ENCODE assay signal across 21 cellular contexts in the genomic region with DNA sequence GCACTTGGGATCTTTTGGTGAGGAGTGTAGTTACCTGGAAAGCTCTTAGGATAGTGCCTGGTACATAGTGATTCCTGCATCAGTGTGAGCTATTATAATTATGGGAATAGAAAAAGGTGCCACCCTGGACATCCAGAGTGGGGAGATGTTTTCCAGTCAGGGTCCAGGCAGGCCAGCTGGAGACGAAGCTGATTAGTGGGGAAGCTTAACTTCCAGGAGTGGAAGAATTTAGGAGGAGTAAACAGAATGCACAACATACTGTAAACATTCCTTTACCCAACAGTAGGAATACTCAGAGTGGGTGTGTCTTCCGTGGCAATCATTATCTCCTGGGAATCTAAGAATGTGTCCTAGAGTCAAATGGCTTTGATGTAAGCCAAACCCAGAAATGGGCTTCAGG. TPM values are rescaled to one million over a fixed set of nuclear protein-coding genes. Genes with fewer than 3 reads are reported as not detected.
"Had no signal": no experiment of that assay in that cellular context is flagged by ENCODE, and none has a peak within 500 bp of the region (broad histone marks: within the 10 kb centered on the region; RNA-seq: fewer than 3 reads in every experiment).

No MANE protein-coding gene starts in this region.

RNA-seq across cellular contexts. Expression of gene PSG11, which starts 23.3 kb away (rescaled TPM):
- total RNA-seq: kidney epithelial cell; left ventricle myocardium inferior; lower leg skin; lung; mesothelial cell of epicardium; mononuclear cell; natural killer cell treated with Interleukin-12 subunit alpha and Interleukin-12 subunit beta and Interleukin-15 and Interleukin-18, amount 100 ng/mL, for 72 hours; omental fat pad; ovary; progenitor cell of endocrine pancreas; pulmonary artery endothelial cell; renal cortical epithelial cell; right atrium auricular region; right lobe of liver; stomach; testis; thyroid gland; transverse colon; upper lobe of left lung; urinary bladder; vagina had no signal
